ENCODE assay signal across 1 cellular context in genomic region chr1:182795563-182796228, GRCh38.
TF ChIP-seq lines count a peak whose summit lies in the region.

No MANE protein-coding gene starts in this region.

TF ChIP-seq in K562, 482 proteins besides CTCF, POLR2A, EP300 and RAD21 (continued from another document and continues in another):
- TF ChIP-seq ELK1 (CRISPR knock-in tag; IDR thresholded peaks at IDR 0.05) (no peak), SRSF3 (IDR thresholded peaks at IDR 0.05; ENCODE audit: insufficient read depth, low read length) (no peak), XRCC3 (IDR thresholded peaks at IDR 0.05) (no peak), FOSL1 (tag; conservative IDR thresholded peaks at IDR 0.05) (peak; percentile 70), HCFC1 (IDR thresholded peaks at IDR 0.05; ENCODE audit: low read depth, low read length) (no peak), TGIF2 (CRISPR knock-in tag; IDR thresholded peaks at IDR 0.05) (no peak), CBX5 (IDR thresholded peaks at IDR 0.05; ENCODE audit: borderline replicate concordance, low read depth) (no peak), GTF2E2 (tag; IDR thresholded peaks at IDR 0.05) (no peak), SNAPC5 (CRISPR knock-in tag; IDR thresholded peaks at IDR 0.05) (no peak), RBM14 (IDR thresholded peaks at IDR 0.05; ENCODE audit: borderline replicate concordance, insufficient read depth, low read depth, low read length) (no peak), MAFF (IDR thresholded peaks at IDR 0.05; ENCODE audit: low read length) (peak; percentile 91), ZNF121 (CRISPR knock-in tag; conservative IDR thresholded peaks at IDR 0.05) (no peak), HNRNPUL1 (IDR thresholded peaks at IDR 0.05; ENCODE audit: low read length) (no peak), NCOR1 (IDR thresholded peaks at IDR 0.05) (peak; percentile 28; the same call in 1 of the 2 replicates), ZNF175 (CRISPR knock-in tag; IDR thresholded peaks at IDR 0.05; ENCODE audit: low read depth) (peak; percentile 12; the same call in 1 of the 2 replicates), RB1 (IDR thresholded peaks at IDR 0.05; ENCODE audit: low read depth) (no peak), ASH1L (IDR thresholded peaks at IDR 0.05; ENCODE audit: borderline replicate concordance, low read depth, partially characterized antibody) (no peak), PCBP1 (IDR thresholded peaks at IDR 0.05; ENCODE audit: low read depth, low read length, poor library complexity, severe bottlenecking) (no peak), HBP1 (CRISPR knock-in tag; IDR thresholded peaks at IDR 0.05) (no peak), PTTG1 (tag; IDR thresholded peaks at IDR 0.05; ENCODE audit: low read depth) (no peak), ZNF282 (CRISPR knock-in tag; IDR thresholded peaks at IDR 0.05) (no peak), MXI1 (IDR thresholded peaks at IDR 0.05; ENCODE audit: low read depth, low read length) (no peak), ZNF764 (CRISPR knock-in tag; IDR thresholded peaks at IDR 0.05; ENCODE audit: low read depth) (no peak), SREBF2 (CRISPR knock-in tag; IDR thresholded peaks at IDR 0.05) (no peak), ZNF165 (CRISPR knock-in tag; IDR thresholded peaks at IDR 0.05; ENCODE audit: borderline replicate concordance) (no peak), COPS2 (conservative IDR thresholded peaks at IDR 0.05) (no peak), ZNF445 (CRISPR knock-in tag; IDR thresholded peaks at IDR 0.05; ENCODE audit: low read depth) (no peak), E2F5 (CRISPR knock-in tag; IDR thresholded peaks at IDR 0.05) (no peak), ZNF217 (CRISPR knock-in tag; IDR thresholded peaks at IDR 0.05) (no peak), SMARCA4 (IDR thresholded peaks at IDR 0.05) (peak; percentile 80), NRF1 (conservative IDR thresholded peaks at IDR 0.05 in 1 of 2, IDR thresholded peaks at IDR 0.05 in 1 of 2) (no peak), ZNF766 (CRISPR knock-in tag; conservative IDR thresholded peaks at IDR 0.05) (peak; percentile 80), PHB2 (IDR thresholded peaks at IDR 0.05; ENCODE audit: low read depth) (no peak), SNRNP70 (optimal IDR thresholded peaks at IDR 0.05; ENCODE audit: low read depth, low read length) (no peak), BRF2 (IDR thresholded peaks at IDR 0.05; ENCODE audit: borderline replicate concordance, insufficient read depth, insufficient read length) (no peak), CREBBP (IDR thresholded peaks at IDR 0.05; ENCODE audit: low read depth, low read length) (no peak), MTF1 (CRISPR knock-in tag; IDR thresholded peaks at IDR 0.05; ENCODE audit: borderline replicate concordance) (no peak), MEIS2 (IDR thresholded peaks at IDR 0.05; ENCODE audit: partially characterized antibody) (peak; percentile 79), DPF2 (IDR thresholded peaks at IDR 0.05) (peak; percentile 80; the same call in 1 of the 2 replicates), ZNF431 (CRISPR knock-in tag; IDR thresholded peaks at IDR 0.05) (no peak), KLF13 (tag; IDR thresholded peaks at IDR 0.05; ENCODE audit: borderline replicate concordance, low read depth) (no peak), BHLHE40 (IDR thresholded peaks at IDR 0.05; ENCODE audit: low read length) (peak; percentile 86), RBM17 (IDR thresholded peaks at IDR 0.05; ENCODE audit: borderline replicate concordance, low read depth, low read length) (no peak), RUNX1 (IDR thresholded peaks at IDR 0.05; ENCODE audit: low read depth) (no peak), STAT5B (CRISPR knock-in tag; IDR thresholded peaks at IDR 0.05) (no peak), FUS (optimal IDR thresholded peaks at IDR 0.05; ENCODE audit: low read depth, low read length) (no peak), ZBTB12 (CRISPR knock-in tag; IDR thresholded peaks at IDR 0.05) (no peak)
- TF ChIP-seq, protein P1, sequence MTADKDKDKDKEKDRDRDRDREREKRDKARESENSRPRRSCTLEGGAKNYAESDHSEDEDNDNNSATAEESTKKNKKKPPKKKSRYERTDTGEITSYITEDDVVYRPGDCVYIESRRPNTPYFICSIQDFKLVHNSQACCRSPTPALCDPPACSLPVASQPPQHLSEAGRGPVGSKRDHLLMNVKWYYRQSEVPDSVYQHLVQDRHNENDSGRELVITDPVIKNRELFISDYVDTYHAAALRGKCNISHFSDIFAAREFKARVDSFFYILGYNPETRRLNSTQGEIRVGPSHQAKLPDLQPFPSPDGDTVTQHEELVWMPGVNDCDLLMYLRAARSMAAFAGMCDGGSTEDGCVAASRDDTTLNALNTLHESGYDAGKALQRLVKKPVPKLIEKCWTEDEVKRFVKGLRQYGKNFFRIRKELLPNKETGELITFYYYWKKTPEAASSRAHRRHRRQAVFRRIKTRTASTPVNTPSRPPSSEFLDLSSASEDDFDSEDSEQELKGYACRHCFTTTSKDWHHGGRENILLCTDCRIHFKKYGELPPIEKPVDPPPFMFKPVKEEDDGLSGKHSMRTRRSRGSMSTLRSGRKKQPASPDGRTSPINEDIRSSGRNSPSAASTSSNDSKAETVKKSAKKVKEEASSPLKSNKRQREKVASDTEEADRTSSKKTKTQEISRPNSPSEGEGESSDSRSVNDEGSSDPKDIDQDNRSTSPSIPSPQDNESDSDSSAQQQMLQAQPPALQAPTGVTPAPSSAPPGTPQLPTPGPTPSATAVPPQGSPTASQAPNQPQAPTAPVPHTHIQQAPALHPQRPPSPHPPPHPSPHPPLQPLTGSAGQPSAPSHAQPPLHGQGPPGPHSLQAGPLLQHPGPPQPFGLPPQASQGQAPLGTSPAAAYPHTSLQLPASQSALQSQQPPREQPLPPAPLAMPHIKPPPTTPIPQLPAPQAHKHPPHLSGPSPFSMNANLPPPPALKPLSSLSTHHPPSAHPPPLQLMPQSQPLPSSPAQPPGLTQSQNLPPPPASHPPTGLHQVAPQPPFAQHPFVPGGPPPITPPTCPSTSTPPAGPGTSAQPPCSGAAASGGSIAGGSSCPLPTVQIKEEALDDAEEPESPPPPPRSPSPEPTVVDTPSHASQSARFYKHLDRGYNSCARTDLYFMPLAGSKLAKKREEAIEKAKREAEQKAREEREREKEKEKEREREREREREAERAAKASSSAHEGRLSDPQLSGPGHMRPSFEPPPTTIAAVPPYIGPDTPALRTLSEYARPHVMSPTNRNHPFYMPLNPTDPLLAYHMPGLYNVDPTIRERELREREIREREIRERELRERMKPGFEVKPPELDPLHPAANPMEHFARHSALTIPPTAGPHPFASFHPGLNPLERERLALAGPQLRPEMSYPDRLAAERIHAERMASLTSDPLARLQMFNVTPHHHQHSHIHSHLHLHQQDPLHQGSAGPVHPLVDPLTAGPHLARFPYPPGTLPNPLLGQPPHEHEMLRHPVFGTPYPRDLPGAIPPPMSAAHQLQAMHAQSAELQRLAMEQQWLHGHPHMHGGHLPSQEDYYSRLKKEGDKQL (CRISPR knock-in tag; IDR thresholded peaks at IDR 0.05; ENCODE audit: borderline replicate concordance), result no peak
- TF ChIP-seq, protein P2, sequence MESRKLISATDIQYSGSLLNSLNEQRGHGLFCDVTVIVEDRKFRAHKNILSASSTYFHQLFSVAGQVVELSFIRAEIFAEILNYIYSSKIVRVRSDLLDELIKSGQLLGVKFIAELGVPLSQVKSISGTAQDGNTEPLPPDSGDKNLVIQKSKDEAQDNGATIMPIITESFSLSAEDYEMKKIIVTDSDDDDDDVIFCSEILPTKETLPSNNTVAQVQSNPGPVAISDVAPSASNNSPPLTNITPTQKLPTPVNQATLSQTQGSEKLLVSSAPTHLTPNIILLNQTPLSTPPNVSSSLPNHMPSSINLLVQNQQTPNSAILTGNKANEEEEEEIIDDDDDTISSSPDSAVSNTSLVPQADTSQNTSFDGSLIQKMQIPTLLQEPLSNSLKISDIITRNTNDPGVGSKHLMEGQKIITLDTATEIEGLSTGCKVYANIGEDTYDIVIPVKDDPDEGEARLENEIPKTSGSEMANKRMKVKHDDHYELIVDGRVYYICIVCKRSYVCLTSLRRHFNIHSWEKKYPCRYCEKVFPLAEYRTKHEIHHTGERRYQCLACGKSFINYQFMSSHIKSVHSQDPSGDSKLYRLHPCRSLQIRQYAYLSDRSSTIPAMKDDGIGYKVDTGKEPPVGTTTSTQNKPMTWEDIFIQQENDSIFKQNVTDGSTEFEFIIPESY (CRISPR knock-in tag; IDR thresholded peaks at IDR 0.05), result no peak
- TF ChIP-seq, protein P3, sequence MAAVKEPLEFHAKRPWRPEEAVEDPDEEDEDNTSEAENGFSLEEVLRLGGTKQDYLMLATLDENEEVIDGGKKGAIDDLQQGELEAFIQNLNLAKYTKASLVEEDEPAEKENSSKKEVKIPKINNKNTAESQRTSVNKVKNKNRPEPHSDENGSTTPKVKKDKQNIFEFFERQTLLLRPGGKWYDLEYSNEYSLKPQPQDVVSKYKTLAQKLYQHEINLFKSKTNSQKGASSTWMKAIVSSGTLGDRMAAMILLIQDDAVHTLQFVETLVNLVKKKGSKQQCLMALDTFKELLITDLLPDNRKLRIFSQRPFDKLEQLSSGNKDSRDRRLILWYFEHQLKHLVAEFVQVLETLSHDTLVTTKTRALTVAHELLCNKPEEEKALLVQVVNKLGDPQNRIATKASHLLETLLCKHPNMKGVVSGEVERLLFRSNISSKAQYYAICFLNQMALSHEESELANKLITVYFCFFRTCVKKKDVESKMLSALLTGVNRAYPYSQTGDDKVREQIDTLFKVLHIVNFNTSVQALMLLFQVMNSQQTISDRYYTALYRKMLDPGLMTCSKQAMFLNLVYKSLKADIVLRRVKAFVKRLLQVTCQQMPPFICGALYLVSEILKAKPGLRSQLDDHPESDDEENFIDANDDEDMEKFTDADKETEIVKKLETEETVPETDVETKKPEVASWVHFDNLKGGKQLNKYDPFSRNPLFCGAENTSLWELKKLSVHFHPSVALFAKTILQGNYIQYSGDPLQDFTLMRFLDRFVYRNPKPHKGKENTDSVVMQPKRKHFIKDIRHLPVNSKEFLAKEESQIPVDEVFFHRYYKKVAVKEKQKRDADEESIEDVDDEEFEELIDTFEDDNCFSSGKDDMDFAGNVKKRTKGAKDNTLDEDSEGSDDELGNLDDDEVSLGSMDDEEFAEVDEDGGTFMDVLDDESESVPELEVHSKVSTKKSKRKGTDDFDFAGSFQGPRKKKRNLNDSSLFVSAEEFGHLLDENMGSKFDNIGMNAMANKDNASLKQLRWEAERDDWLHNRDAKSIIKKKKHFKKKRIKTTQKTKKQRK (IDR thresholded peaks at IDR 0.05; ENCODE audit: borderline replicate concordance, low read depth, low read length), result no peak
- TF ChIP-seq, protein P4, sequence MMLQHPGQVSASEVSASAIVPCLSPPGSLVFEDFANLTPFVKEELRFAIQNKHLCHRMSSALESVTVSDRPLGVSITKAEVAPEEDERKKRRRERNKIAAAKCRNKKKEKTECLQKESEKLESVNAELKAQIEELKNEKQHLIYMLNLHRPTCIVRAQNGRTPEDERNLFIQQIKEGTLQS (IDR thresholded peaks at IDR 0.05), result peak; percentile 30; the same call in 1 of the 2 replicates
- TF ChIP-seq, protein P4 (CRISPR knock-in tag; conservative IDR thresholded peaks at IDR 0.05), result no peak; the same call in 1 of the 2 replicates
